ENCODE assay signal across 28 cellular contexts in the genomic region with DNA sequence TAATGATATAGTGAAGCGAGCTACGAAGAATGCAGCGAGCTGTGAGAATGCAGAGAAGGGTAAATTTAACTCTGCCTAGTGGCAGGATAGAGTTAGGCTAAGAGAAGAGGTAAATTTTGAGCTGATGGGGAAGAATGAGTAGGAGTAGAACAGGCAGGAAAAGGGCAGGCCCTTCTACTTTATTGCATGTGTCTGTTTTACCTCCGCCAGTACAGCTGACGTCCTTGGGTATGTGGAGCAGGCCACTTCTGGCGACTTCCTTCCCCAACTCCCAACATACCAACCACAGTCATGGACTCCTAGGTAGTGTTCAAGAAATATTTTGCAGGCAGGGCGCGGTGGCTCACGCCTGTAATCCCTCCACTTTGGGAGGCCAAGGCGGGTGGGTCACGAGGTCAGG. TPM values are rescaled to one million over a fixed set of nuclear protein-coding genes. Genes with fewer than 3 reads are reported as not detected.
DNase-seq lines count a peak whose midpoint lies in the region; ATAC-seq, FAIRE-seq and TF ChIP-seq lines count a peak whose summit lies in the region.
"Had no signal": no experiment of that assay in that cellular context is flagged by ENCODE, and none has a peak within 500 bp of the region (broad histone marks: within the 10 kb centered on the region; RNA-seq: fewer than 3 reads in every experiment).

No MANE protein-coding gene starts in this region.

- H3K4me3 ChIP-seq in GM23338 (no peak overlapping the region), H1 (ENCODE audit: extremely low read depth in 1 of 4, insufficient read depth in 2 of 4, low read depth in 3 of 4, low read length in 4 of 4) (no peak overlapping the region), esophagus muscularis mucosa (no peak overlapping the region), trophoblast cell (ENCODE audit: low read depth, low read length) (no peak overlapping the region), mesendoderm (ENCODE audit: low read length) (no peak overlapping the region)
- H3K4me3 ChIP-seq: BLaER1 had no signal

- H3K4ac ChIP-seq in H1 (replicated peaks; ENCODE audit: insufficient read length, low read depth, low read length), result no peak overlapping the region
- H3K4ac ChIP-seq in trophoblast cell (ENCODE audit: low read depth, low read length), result no peak overlapping the region
- no peak overlapping the region for H3K4ac ChIP-seq in mesendoderm (ENCODE audit: low read depth, low read length)

- H2BK12ac ChIP-seq in H1 (ENCODE audit: low read depth, low read length), result no peak overlapping the region
- H2BK12ac ChIP-seq in trophoblast cell (ENCODE audit: low read length), result no peak overlapping the region

- no peak for TF ChIP-seq POLR2A in H1 (IDR thresholded peaks at IDR 0.05; ENCODE audit: control extremely low read depth in 1 of 2, low read depth in 2 of 2, low read length in 2 of 2)
- no peak for TF ChIP-seq POLR2A in esophagus muscularis mucosa (IDR thresholded peaks at IDR 0.05; ENCODE audit: low read depth)

- H3K56ac ChIP-seq in H1 (replicated peaks; ENCODE audit: insufficient read length, low read depth, low read length), result no peak overlapping the region
- no peak overlapping the region for H3K56ac ChIP-seq in mesendoderm (ENCODE audit: low read length)

- no peak for ATAC-seq in GM23338
- ATAC-seq in activated CD4-positive, CD25-positive, alpha-beta regulatory T cell treated with anti-CD3 and anti-CD28 coated beads, Interleukin-2, amount 50 U/mL, for 24 hours, result no peak

- CTCF ChIA-PET in H1 (lab: Charles Lee; ENCODE audit: partially characterized antibody), result no interaction called here

- no peak overlapping the region for H3K9ac ChIP-seq in H1 (replicated peaks in 1 of 4; ENCODE audit: extremely low read depth in 1 of 4, low read depth in 3 of 4, low read length in 3 of 4)
- H3K9ac ChIP-seq in trophoblast cell (ENCODE audit: low read length), result no peak overlapping the region
- no peak overlapping the region for H3K9ac ChIP-seq in mesendoderm (ENCODE audit: low read length)
- H3K9ac ChIP-seq: BLaER1 had no signal

- TF ChIP-seq EP300 in H1 (IDR thresholded peaks at IDR 0.05; ENCODE audit: borderline replicate concordance in 1 of 2, low read depth in 2 of 2, low read length in 2 of 2) (no peak), esophagus muscularis mucosa (IDR thresholded peaks at IDR 0.05) (no peak)

- intact Hi-C loops in esophagus muscularis mucosa (cut with DNase I), result loop anchor here (10.0 kb wide), 1 partner anchor 77 kb away; no protein-coding TSS in a partner anchor

- H4K91ac ChIP-seq in H1 (replicated peaks; ENCODE audit: insufficient read length, low read length), result no peak overlapping the region
- no peak overlapping the region for H4K91ac ChIP-seq in trophoblast cell (ENCODE audit: low read depth, low read length)

- no peak overlapping the region for H3K27ac Mint-ChIP-seq in GM23338
- H3K27ac Mint-ChIP-seq: CD14-positive monocyte; CD4-positive, CD25-positive, alpha-beta regulatory T cell; CD8-positive, alpha-beta memory T cell had no signal

- H2BK15ac ChIP-seq in H1 (ENCODE audit: low read length) (peak overlapping the region; percentile 46; the same call in 1 of the 2 replicates), mesendoderm (replicated peaks; ENCODE audit: low read depth) (no peak overlapping the region)

- H2BK120ac ChIP-seq in H1 (replicated peaks; ENCODE audit: low read depth, low read length) (no peak overlapping the region), trophoblast cell (ENCODE audit: insufficient read depth, low read length, poor library complexity) (peak overlapping the region; percentile 48), mesendoderm (ENCODE audit: low read depth, low read length) (no peak overlapping the region)

- no peaks in the 10 kb centered on the region for H3K27me3 ChIP-seq in GM23338 (ENCODE audit: insufficient read depth)
- H3K27me3 ChIP-seq in H1 (replicated peaks in 1 of 4; ENCODE audit: control insufficient read depth in 3 of 4, extremely low read depth in 1 of 4, insufficient read depth in 3 of 4, low read length in 3 of 4), result no peaks in the 10 kb centered on the region
- H3K27me3 ChIP-seq in esophagus muscularis mucosa, result no peaks in the 10 kb centered on the region
- H3K27me3 ChIP-seq in trophoblast cell (ENCODE audit: insufficient read depth, low read length), result no peaks in the 10 kb centered on the region
- H3K27me3 ChIP-seq in mesendoderm (ENCODE audit: insufficient read depth, low read length, poor library complexity), result no peaks in the 10 kb centered on the region
- H3K27me3 ChIP-seq: BE2C, BLaER1 had no signal

- H3K79me1 ChIP-seq in H1 (ENCODE audit: low read depth, low read length) (no peaks in the 10 kb centered on the region), trophoblast cell (ENCODE audit: low read length) (peaks cover 16% of the 10 kb centered on the region), mesendoderm (ENCODE audit: low read length) (no peaks in the 10 kb centered on the region)

- H3K14ac ChIP-seq in H1 (ENCODE audit: insufficient read length), result no peak overlapping the region
- no peak overlapping the region for H3K14ac ChIP-seq in trophoblast cell (ENCODE audit: low read length)

- no peak overlapping the region for H2BK20ac ChIP-seq in H1 (ENCODE audit: low read length)

- no peaks in the 10 kb centered on the region for H3K9me3 ChIP-seq in H1 (ENCODE audit: insufficient read depth in 2 of 2, low read depth in 1 of 2, low read length in 1 of 2)
- H3K9me3 ChIP-seq in esophagus muscularis mucosa, result no peaks in the 10 kb centered on the region
- H3K9me3 ChIP-seq in trophoblast cell (ENCODE audit: insufficient read depth, low read depth, low read length), result peaks cover 3% of the 10 kb centered on the region
- H3K9me3 ChIP-seq: BE2C, BLaER1 had no signal

- no peak overlapping the region for H3K4me3 Mint-ChIP-seq in GM23338
- H3K4me3 Mint-ChIP-seq: CD14-positive monocyte; CD4-positive, CD25-positive, alpha-beta regulatory T cell; CD8-positive, alpha-beta memory T cell had no signal

- H3K4me1 ChIP-seq in GM23338 (ENCODE audit: insufficient read depth) (no peaks in the 10 kb centered on the region), H1 (replicated peaks in 1 of 4; ENCODE audit: control insufficient read depth in 3 of 4, insufficient read depth in 4 of 4, low read length in 3 of 4) (no peaks in the 10 kb centered on the region), esophagus muscularis mucosa (peaks cover under 1 to 10% (median 9%) of the 10 kb centered on the region in 4 donors), trophoblast cell (ENCODE audit: control insufficient read depth in 1 of 2, insufficient read depth in 2 of 2, low read length in 2 of 2) (peaks cover 5 to 14% of the 10 kb centered on the region in 2 experiments), mesendoderm (ENCODE audit: control insufficient read depth, low read depth, low read length) (peaks cover 6% of the 10 kb centered on the region)
- H3K4me1 ChIP-seq: BE2C, BLaER1 had no signal

- H4K5ac ChIP-seq in H1 (ENCODE audit: insufficient read length, low read depth, low read length), result no peak overlapping the region
- H4K5ac ChIP-seq in mesendoderm (ENCODE audit: low read length), result no peak overlapping the region

- FAIRE-seq in H1 (lab: Jason Lieb, UNC), result no peak
- FAIRE-seq: A204.1, G401.6, GM12891, GM19239 had no signal

- H4K20me1 ChIP-seq in GM23338 (replicated peaks; ENCODE audit: insufficient read depth) (no peaks in the 10 kb centered on the region), H1 (replicated peaks in 1 of 2; ENCODE audit: control insufficient read depth in 1 of 2, insufficient read depth in 2 of 2, low read length in 2 of 2) (no peaks in the 10 kb centered on the region)
- H4K20me1 ChIP-seq: BLaER1 had no signal

- no peaks in the 10 kb centered on the region for H3K27me3 Mint-ChIP-seq in GM23338 (ENCODE audit: insufficient read depth, low read depth, poor library complexity)
- H3K27me3 Mint-ChIP-seq: CD4-positive, alpha-beta memory T cell had no signal

- H4K12ac ChIP-seq in trophoblast cell (ENCODE audit: low read depth, low read length), result no peak overlapping the region

- H3K36me3 ChIP-seq in GM23338 (ENCODE audit: insufficient read depth) (no peaks in the 10 kb centered on the region), H1 (ENCODE audit: control insufficient read depth in 2 of 4, insufficient read depth in 4 of 4, low read length in 3 of 4) (no peaks in the 10 kb centered on the region), esophagus muscularis mucosa (no peaks in the 10 kb centered on the region), trophoblast cell (ENCODE audit: control insufficient read depth in 1 of 2, insufficient read depth in 2 of 2, low read length in 2 of 2) (no peaks in the 10 kb centered on the region), mesendoderm (ENCODE audit: control insufficient read depth, insufficient read depth, low read length) (no peaks in the 10 kb centered on the region)
- H3K36me3 ChIP-seq: BE2C, BLaER1 had no signal

- no peak for DNase-seq in GM23338 (ENCODE audit: low spot score)
- DNase-seq in H1 (ENCODE audit: low read depth in 1 of 2, low spot score in 2 of 2), result no peak
- peak; percentile 31 for DNase-seq in esophagus muscularis mucosa (ENCODE audit: extremely low spot score)
- DNase-seq in trophoblast cell, result peak; percentile 38 to 59
- DNase-seq in activated naive CD4-positive, alpha-beta T cell treated with anti-CD3 and anti-CD28 coated beads, Interleukin-2, amount 50 U/mL, for 16 hours, result no peak
- DNase-seq in mesendoderm, result no peak
- DNase-seq in NCI-H524 treated with DMSO at 0.1 percent for 48 hours (lab: John Stamatoyannopoulos, UW), result no peak
- DNase-seq: 8988T; ACHN; BE2C; C1 segment of cervical spinal cord; CD4-positive, alpha-beta memory T cell; CD4-positive, CD25-positive, alpha-beta regulatory T cell; CD8-positive, alpha-beta memory T cell; COR-L47; DMS 273 treated with DMSO at 0.1 percent for 48 hours; DMS153; DMS53; DMS79; DND-41; GF-D8 had no signal

- POLR2A ChIA-PET in H1 (lab: Charles Lee; ENCODE audit: partially characterized antibody), result interaction anchor here (1.6 kb wide), 1 partner anchor 38 kb away, joined by 7 read pairs; the partner anchor contains the start of gene PIK3R1

- H3K27ac ChIP-seq in GM23338 (ENCODE audit: low read depth) (no peak overlapping the region), H1 (ENCODE audit: low read depth, low read length) (no peak overlapping the region), esophagus muscularis mucosa (replicated peaks in 1 of 4) (no peak overlapping the region), trophoblast cell (ENCODE audit: low read depth, low read length) (peak overlapping the region; percentile 74), mesendoderm (ENCODE audit: low read depth, low read length) (no peak overlapping the region)
- H3K27ac ChIP-seq: BLaER1 had no signal

- H3K23ac ChIP-seq in H1 (ENCODE audit: insufficient read length) (no peak overlapping the region), trophoblast cell (ENCODE audit: low read length) (no peak overlapping the region), mesendoderm (ENCODE audit: low read length) (no peak overlapping the region)

- no peaks in the 10 kb centered on the region for H3K9me3 Mint-ChIP-seq in GM23338
- H3K9me3 Mint-ChIP-seq: CD8-positive, alpha-beta memory T cell had no signal

- no peaks in the 10 kb centered on the region for H3K36me3 Mint-ChIP-seq in GM23338 (ENCODE audit: low read depth)
- H3K36me3 Mint-ChIP-seq: CD14-positive monocyte; CD4-positive, alpha-beta memory T cell; CD4-positive, CD25-positive, alpha-beta regulatory T cell had no signal

- no peaks in the 10 kb centered on the region for H3K23me2 ChIP-seq in H1 (ENCODE audit: low read depth, low read length)

- WGBS in H1 (ENCODE audit: extremely low coverage in 1 of 2, insufficient coverage in 1 of 2, insufficient read length in 1 of 2, insufficient replicate concordance in 2 of 2, low coverage in 1 of 2, low lambda C conversion rate in 2 of 2, missing lambda C conversion rate in 1 of 2), 2 experiments, result 93% methylated on average over 11 of the region's 11 CpGs; no CpG with 5 or more reads in 1 of the 2 experiments
- 99% methylated on average over 11 of the region's 11 CpGs for WGBS in esophagus muscularis mucosa
- WGBS in trophoblast cell (ENCODE audit: extremely low coverage, insufficient coverage, insufficient read length), result no CpG with 5 or more reads among the region's 11 CpGs
- no CpG with 5 or more reads among the region's 11 CpGs for WGBS in mesendoderm (ENCODE audit: extremely low coverage, insufficient coverage, low lambda C conversion rate)

- no peaks in the 10 kb centered on the region; the same call in 2 of the 3 replicates for H3K4me1 Mint-ChIP-seq in GM23338
- H3K4me1 Mint-ChIP-seq: CD4-positive, CD25-positive, alpha-beta regulatory T cell had no signal

- no peak overlapping the region for H2BK5ac ChIP-seq in H1 (ENCODE audit: low read depth, low read length)
- peak overlapping the region; percentile 32 for H2BK5ac ChIP-seq in trophoblast cell (ENCODE audit: low read depth, low read length, poor library complexity)
- no peak overlapping the region for H2BK5ac ChIP-seq in mesendoderm (ENCODE audit: low read length)

- no peaks in the 10 kb centered on the region for H3K9me2 ChIP-seq in GM23338 (ENCODE audit: insufficient read depth)

- no peaks in the 10 kb centered on the region for H3K79me2 ChIP-seq in GM23338 (replicated peaks; ENCODE audit: insufficient read depth)
- H3K79me2 ChIP-seq in H1 (ENCODE audit: control insufficient read depth in 1 of 2, insufficient read depth in 2 of 2, low read length in 2 of 2), result no peaks in the 10 kb centered on the region
- H3K79me2 ChIP-seq in trophoblast cell (ENCODE audit: control insufficient read depth, insufficient read depth, low read length, poor library complexity), result no peaks in the 10 kb centered on the region
- no peaks in the 10 kb centered on the region for H3K79me2 ChIP-seq in mesendoderm (ENCODE audit: control insufficient read depth, insufficient read depth, low read length)

- no peak overlapping the region for H4K8ac ChIP-seq in H1 (ENCODE audit: extremely low read depth, insufficient read depth, low read length)
- no peak overlapping the region for H4K8ac ChIP-seq in trophoblast cell (ENCODE audit: low read depth, low read length)
- H4K8ac ChIP-seq in mesendoderm (ENCODE audit: low read depth, low read length), result no peak overlapping the region

- TF ChIP-seq RAD21 in H1 (IDR thresholded peaks at IDR 0.05 in 1 of 2, conservative IDR thresholded peaks at IDR 0.05 in 1 of 2; ENCODE audit: low read depth in 2 of 2, low read length in 2 of 2), result no peak

- H3K18ac ChIP-seq in H1 (ENCODE audit: extremely low read depth, low read length) (no peak overlapping the region), trophoblast cell (ENCODE audit: low read length) (no peak overlapping the region), mesendoderm (ENCODE audit: low read length) (no peak overlapping the region)

- peak overlapping the region; percentile 69; the same call in 1 of the 2 replicates for H2AFZ ChIP-seq in GM23338
- no peak overlapping the region for H2AFZ ChIP-seq in H1 (ENCODE audit: low read length)
- no peak overlapping the region for H2AFZ ChIP-seq in trophoblast cell (ENCODE audit: insufficient read depth, low read length, poor library complexity)

- TF ChIP-seq CTCF in GM23338 (conservative IDR thresholded peaks at IDR 0.05; ENCODE audit: low read depth in 2 of 2) (no peak), H1 (IDR thresholded peaks at IDR 0.05; ENCODE audit: control extremely low read depth in 1 of 3, insufficient read depth in 1 of 3, low read depth in 1 of 3, low read length in 3 of 3) (no peak), esophagus muscularis mucosa (IDR thresholded peaks at IDR 0.05) (no peak)

- no peak overlapping the region for H2AK5ac ChIP-seq in H1 (ENCODE audit: low read depth, low read length)
- no peak overlapping the region for H2AK5ac ChIP-seq in trophoblast cell (ENCODE audit: low read length)
- H2AK5ac ChIP-seq in mesendoderm (ENCODE audit: low read length), result no peak overlapping the region

- no peaks in the 10 kb centered on the region for H3F3A ChIP-seq in GM23338 (replicated peaks; ENCODE audit: low read depth)

- no peak overlapping the region for H3K4me2 ChIP-seq in GM23338
- no peak overlapping the region for H3K4me2 ChIP-seq in H1 (ENCODE audit: insufficient read depth in 1 of 2, low read depth in 2 of 2, low read length in 2 of 2)
- H3K4me2 ChIP-seq in trophoblast cell (ENCODE audit: low read length), result no peak overlapping the region
- H3K4me2 ChIP-seq in mesendoderm (ENCODE audit: low read length), result no peak overlapping the region
- H3K4me2 ChIP-seq: BLaER1 had no signal

RNA-seq across cellular contexts. Expression of gene PIK3R1, which starts 37.9 kb away (rescaled TPM):
- 9.8 and 25.4 TPM in 2 replicates for total RNA-seq in GM23338 (2014; rRNA removed; shearing (Covaris generic))
- polyA plus RNA-seq in GM23338 (2016; fragmentation: Nextera tagmentation; extraction: Ambion mirVana) (3.4 and 5.9 TPM in 2 replicates), H1 (2011; rRNA removed) (1.8 and 2.3 TPM in 2 replicates)
- 10.5 and 13.7 TPM in 2 replicates for total RNA-seq in H1 (2021; fragmentation: NEBNext Ultra II Directional; extraction: Animal tissue kit (Norgen Biotek cat#: 25700))
- 2.6 TPM for polyA plus RNA-seq in H1 (2011; cell fraction: cytosol; rRNA removed)
- 4.1 TPM for polyA plus RNA-seq in H1 (2011; cell fraction: nucleus; rRNA removed)
- polyA plus RNA-seq in H1 (2012, experiment 1 of 2), result 4.4 to 6.4 TPM (median 5.7 TPM) in 4 replicates
- polyA plus RNA-seq in H1 (2012, experiment 2 of 2), result 1.2 TPM
- polyA plus RNA-seq in H1 (2013, experiment 1 of 2), result 6.9 TPM
- 7.3 TPM for polyA plus RNA-seq in H1 (2013, experiment 2 of 2)
- polyA minus RNA-seq in H1 (2011; rRNA and poly(A)+ RNA removed), result 13.0 and 13.9 TPM in 2 replicates
- polyA minus RNA-seq in H1 (2011; cell fraction: cytosol; rRNA and poly(A)+ RNA removed), result 7.8 TPM
- 13.1 TPM for polyA minus RNA-seq in H1 (2011; cell fraction: nucleus; rRNA and poly(A)+ RNA removed)
- total RNA-seq in esophagus muscularis mucosa, result 100 to 1,000 TPM; 244 to 563 (median 329) TPM
- polyA plus RNA-seq in trophoblast cell (2013), result 94.8 and 100 TPM in 2 replicates
- 22.1 TPM for polyA plus RNA-seq in mesendoderm (2013, experiment 1 of 2)
- 22.7 TPM for polyA plus RNA-seq in mesendoderm (2013, experiment 2 of 2)

Comparison
In these comparisons a context has a peak if more than half of its experiments do, and no peak if none do; other contexts are left out.
1. DNase-seq: peak in esophagus muscularis mucosa (single experiment) and trophoblast cell (2 of 2); none in GM23338 (single experiment), H1 (0 of 2), activated naive CD4-positive, alpha-beta T cell treated with anti-CD3 and anti-CD28 coated beads, Interleukin-2, amount 50 U/mL, for 16 hours (single experiment), mesendoderm (single experiment) and NCI-H524 treated with DMSO at 0.1 percent for 48 hours (single experiment).